Comparison of ENCODE assay signal across 8 cellular contexts in the genomic region with DNA sequence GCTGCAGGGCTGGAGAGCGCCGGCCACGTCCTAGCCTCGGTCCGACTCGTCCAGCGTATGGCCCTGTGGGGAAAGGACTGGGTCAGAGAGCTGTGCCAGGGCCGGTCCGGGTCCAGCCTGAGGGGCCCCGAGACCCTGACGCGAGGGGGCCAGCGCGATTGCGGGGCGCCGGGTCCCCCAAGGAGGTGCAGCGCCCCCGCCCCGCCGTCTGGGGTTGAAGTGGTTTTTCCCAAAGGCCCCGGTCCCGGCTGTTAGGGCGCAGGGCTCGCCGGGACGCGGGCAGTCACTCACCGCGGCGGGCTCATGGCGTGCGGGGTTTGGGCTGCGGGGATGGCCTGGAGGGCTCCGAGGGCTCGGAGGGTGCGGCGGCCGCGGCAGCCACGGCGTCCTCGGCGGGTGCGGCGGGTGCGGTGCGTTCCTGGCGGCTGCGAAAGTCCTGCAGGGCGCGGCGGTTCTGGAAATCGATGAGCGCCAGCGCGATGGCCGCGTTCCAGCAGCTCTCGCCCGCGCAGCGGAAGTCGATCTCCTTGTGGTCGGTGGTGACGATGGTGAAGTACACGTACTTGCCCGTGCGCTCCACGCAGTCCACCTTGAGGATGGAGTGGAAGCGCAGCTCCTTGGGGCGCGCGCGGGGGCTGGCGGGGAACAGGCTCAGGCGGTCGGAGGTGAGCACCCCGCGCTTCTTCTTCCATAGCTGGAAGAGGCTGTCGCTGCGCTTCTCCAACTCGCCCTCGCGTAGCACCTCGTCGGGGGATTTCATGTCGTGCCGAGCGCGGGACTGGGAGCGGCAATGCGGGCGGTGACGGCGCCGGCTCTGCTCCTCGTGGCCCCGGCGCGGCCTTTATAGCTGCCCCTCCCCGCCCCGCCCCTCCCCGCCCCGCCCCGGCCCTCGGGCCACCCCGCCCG. TPM values are rescaled to one million over a fixed set of nuclear protein-coding genes. Genes with fewer than 3 reads are reported as not detected.
A peak's percentile ranks its signal among the peaks of the same experiment; 100 is the strongest.
DNase-seq lines count a peak whose midpoint lies in the region; ATAC-seq and TF ChIP-seq lines count a peak whose summit lies in the region.

A gene with protein sequence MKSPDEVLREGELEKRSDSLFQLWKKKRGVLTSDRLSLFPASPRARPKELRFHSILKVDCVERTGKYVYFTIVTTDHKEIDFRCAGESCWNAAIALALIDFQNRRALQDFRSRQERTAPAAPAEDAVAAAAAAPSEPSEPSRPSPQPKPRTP (minus strand): TSS at position 816 of the 906 bp plus-strand sequence. CDS start 56 bp downstream, at position 760.

- H3K36me3 Mint-ChIP-seq in neural progenitor cell: no peaks in the 10 kb centered on the region

- peak; percentile 47 for TF ChIP-seq POLR2A in GM18951 (IDR thresholded peaks at IDR 0.05; ENCODE audit: extremely low read depth, insufficient read depth, insufficient read length)

- in situ Hi-C loops in GM18951 (cut with MboI; ENCODE audit: low sequenced_read_pairs, unreplicated experiment): no loop called here

- peak within 1 kb of the TSS; percentile 84 for H3K4me3 Mint-ChIP-seq in neural progenitor cell

- peaks cover 9% of the 10 kb centered on the region for H3F3A ChIP-seq in neural progenitor cell (ENCODE audit: low read depth)

- H3K27ac Mint-ChIP-seq in neural progenitor cell: no peak within 1 kb of the TSS

- peaks cover 20% of the 10 kb centered on the region for H4K20me1 ChIP-seq in neural progenitor cell (ENCODE audit: low read depth)

- peak; percentile 49 to 52 for DNase-seq in NOMO-1 (lab: John Stamatoyannopoulos, UW; ENCODE audit: unreplicated experiment in 2 of 2)
- peak; percentile 73 to 79 for DNase-seq in activated T-cell treated with anti-CD3 and anti-CD28 coated beads, Interleukin-2, amount 50 U/mL, for 48 hours
- DNase-seq in fibroblast of the aortic adventitia (ENCODE audit: low read depth): peak; percentile 76
- DNase-seq in neural progenitor cell (ENCODE audit: low spot score): peak; percentile 64

- no peaks in the 10 kb centered on the region for H3K4me1 ChIP-seq in neural progenitor cell
- H3K4me1 ChIP-seq in urinary bladder (ENCODE audit: insufficient read depth): no peaks in the 10 kb centered on the region

- TF ChIP-seq CTCF in fibroblast of the aortic adventitia (IDR thresholded peaks at IDR 0.05; ENCODE audit: insufficient read depth, low read length) (no peak), neural progenitor cell (IDR thresholded peaks at IDR 0.05) (no peak)

- H3K9me3 ChIP-seq in neural progenitor cell (ENCODE audit: low read depth): no peaks in the 10 kb centered on the region

- H3K4me3 ChIP-seq in fibroblast of the aortic adventitia (ENCODE audit: low read depth, low read length): peak within 1 kb of the TSS; percentile 74
- peak within 1 kb of the TSS; percentile 53 for H3K4me3 ChIP-seq in neural progenitor cell
- peak within 1 kb of the TSS; percentile 52 for H3K4me3 ChIP-seq in urinary bladder (ENCODE audit: low read depth, low read length)

- peaks cover 3% of the 10 kb centered on the region for H3K9me3 Mint-ChIP-seq in neural progenitor cell

- peaks cover 61% of the 10 kb centered on the region for H3K27me3 ChIP-seq in neural progenitor cell

- peaks cover 30% of the 10 kb centered on the region for H3K27me3 Mint-ChIP-seq in neural progenitor cell (ENCODE audit: insufficient read depth, low read depth)

- ATAC-seq in HG03378 (IDR thresholded peaks at IDR 0.05; ENCODE audit: unreplicated experiment) (no peak), GM19455 (IDR thresholded peaks at IDR 0.05; ENCODE audit: unreplicated experiment) (no peak)

- H3K4me1 Mint-ChIP-seq in neural progenitor cell: peaks cover 12% of the 10 kb centered on the region

- H3K79me2 ChIP-seq in neural progenitor cell (ENCODE audit: low read depth): no peaks in the 10 kb centered on the region

- H3K4me2 ChIP-seq in neural progenitor cell: peak within 1 kb of the TSS; percentile 91

- H2AFZ ChIP-seq in neural progenitor cell (replicated peaks): peak within 1 kb of the TSS; percentile 93

- H3K27ac ChIP-seq in neural progenitor cell: no peak within 1 kb of the TSS
- H3K27ac ChIP-seq in urinary bladder (ENCODE audit: low read depth): peak within 1 kb of the TSS; percentile 72

- 1% methylated on average over 109 of the region's 109 CpGs for WGBS in urinary bladder

- H3K9ac ChIP-seq in neural progenitor cell: no peak within 1 kb of the TSS

- H3K36me3 ChIP-seq in neural progenitor cell (no peaks in the 10 kb centered on the region), urinary bladder (ENCODE audit: insufficient read depth) (no peaks in the 10 kb centered on the region)

RNA-seq across cellular contexts. Expression of the gene that starts here (rescaled TPM):
- total RNA-seq in fibroblast of the aortic adventitia (ENCODE audit: low replicate concordance) (1.2 and 3.8 TPM in 2 replicates), neural progenitor cell (ENCODE audit: low replicate concordance) (not detected in 2 replicates), urinary bladder (1.1 TPM)
- 18.9 TPM for polyA plus RNA-seq in urinary bladder

Comparison
In these comparisons a context has a peak if more than half of its experiments do, and no peak if none do; other contexts are left out.
1. Peak in DNase-seq, H3K4me3 ChIP-seq and H3K4me2 ChIP-seq in neural progenitor cell; RNA of the gene not detected or under 1 TPM.